In the genomic region with DNA sequence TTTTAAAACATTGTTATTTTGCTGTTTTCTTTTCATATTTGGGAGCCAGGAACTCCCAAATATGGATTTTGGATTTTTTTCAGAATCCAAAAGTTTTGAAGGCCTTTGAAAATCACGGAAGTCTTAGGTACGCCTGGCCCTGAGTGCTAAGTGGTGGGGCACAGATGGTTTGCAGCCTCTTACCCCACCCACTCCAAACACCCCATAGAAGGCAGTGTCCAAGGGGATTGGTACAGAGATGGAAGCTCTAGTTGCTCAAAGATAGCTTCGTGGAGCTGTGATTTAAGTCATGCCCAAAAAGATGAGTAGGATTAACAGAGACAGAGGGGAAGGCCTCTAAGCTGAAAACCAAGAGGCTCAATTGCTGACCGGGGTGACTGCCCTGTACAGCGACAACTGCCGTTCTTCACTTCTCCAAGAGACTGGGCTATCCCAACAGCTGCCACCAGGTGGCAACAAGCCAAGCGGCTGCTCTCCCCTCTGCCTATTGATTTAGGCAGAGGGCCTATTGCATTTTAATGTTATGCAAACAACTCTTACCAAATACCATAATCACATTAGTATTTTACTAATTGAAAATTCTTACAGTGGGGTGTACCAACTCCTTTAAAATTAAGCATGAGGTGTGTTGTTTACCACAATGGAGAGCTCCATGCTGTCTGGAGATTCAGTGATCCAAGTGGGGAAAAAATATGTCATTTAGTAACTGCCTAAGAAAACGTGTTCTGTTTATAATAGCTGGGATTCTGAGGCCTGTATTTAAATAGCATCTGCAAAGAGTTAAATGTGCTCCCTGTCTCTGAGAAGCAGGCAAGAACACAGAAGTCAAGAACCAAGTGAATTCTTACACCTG, we compare ENCODE assay signal across 8 cellular contexts.
DNase-seq lines count a peak whose midpoint lies in the region; ATAC-seq, FAIRE-seq and TF ChIP-seq lines count a peak whose summit lies in the region.

No MANE protein-coding gene starts in this region.

- H3K9me3 ChIP-seq in keratinocyte (ENCODE audit: control insufficient read depth, low read depth, low read length): no peaks in the 10 kb centered on the region

- TF ChIP-seq POLR2A in H54 (IDR thresholded peaks at IDR 0.05; ENCODE audit: low read depth, low read length): no peak

- H3K27me3 ChIP-seq in BJ (ENCODE audit: control insufficient read depth, insufficient read depth, low read length): no peaks in the 10 kb centered on the region
- no peaks in the 10 kb centered on the region for H3K27me3 ChIP-seq in keratinocyte (ENCODE audit: control insufficient read depth, extremely low read depth, insufficient read depth, low read length)

- FAIRE-seq in H54 (lab: Jason Lieb, UNC) (no peak), keratinocyte (lab: Jason Lieb, UNC) (peak; percentile 71)

- no peaks in the 10 kb centered on the region for H4K20me1 ChIP-seq in keratinocyte (ENCODE audit: control insufficient read depth, extremely low read depth, insufficient read depth, low read length)

- no peaks in the 10 kb centered on the region for H3K9me1 ChIP-seq in keratinocyte (ENCODE audit: control insufficient read depth, extremely low read depth, insufficient read depth, low read length)

- no peaks in the 10 kb centered on the region for H3K36me3 ChIP-seq in BJ (ENCODE audit: control insufficient read depth, insufficient read depth, low read length)
- peaks cover 0 to 1% of the 10 kb centered on the region in 2 experiments for H3K36me3 ChIP-seq in keratinocyte (ENCODE audit: control insufficient read depth in 2 of 2, extremely low read depth in 1 of 2, insufficient read depth in 2 of 2, low read length in 2 of 2)

- H3K4me1 ChIP-seq in keratinocyte (ENCODE audit: control insufficient read depth, extremely low read depth, insufficient read depth, low read length): peaks cover 3% of the 10 kb centered on the region

- no peak for ATAC-seq in GM18870 (IDR thresholded peaks at IDR 0.05; ENCODE audit: unreplicated experiment)

- POLR2A ChIA-PET in BJ (lab: Charles Lee): interaction anchor here (0.6 kb wide), 1 partner anchor 283 kb away, joined by 3 read pairs; no protein-coding TSS in a partner anchor

- no peak overlapping the region for H3K27ac ChIP-seq in keratinocyte (ENCODE audit: control insufficient read depth, insufficient read depth, low read length)

- H3K4me3 ChIP-seq in BJ (ENCODE audit: low read depth, low read length) (no peak overlapping the region), cardiac fibroblast (replicated peaks in 1 of 2; ENCODE audit: low read depth in 2 of 2, low read length in 2 of 2) (no peak overlapping the region), keratinocyte (ENCODE audit: control insufficient read depth in 2 of 3, extremely low read depth in 1 of 3, insufficient read depth in 2 of 3, low read depth in 1 of 3, low read length in 3 of 3) (no peak overlapping the region)

- no peaks in the 10 kb centered on the region for H3K79me2 ChIP-seq in keratinocyte (ENCODE audit: control insufficient read depth, insufficient read depth, low read length)

- no peak overlapping the region for H2AFZ ChIP-seq in keratinocyte (ENCODE audit: control insufficient read depth, low read length)

- TF ChIP-seq CTCF in BJ (IDR thresholded peaks at IDR 0.05; ENCODE audit: insufficient read depth, low read depth, low read length) (peak; percentile 92), cardiac fibroblast (IDR thresholded peaks at IDR 0.05; ENCODE audit: low read depth, low read length) (peak; percentile 95), keratinocyte (optimal IDR thresholded peaks at IDR 0.05 in 1 of 3, IDR thresholded peaks at IDR 0.05 in 1 of 3, conservative IDR thresholded peaks at IDR 0.05 in 1 of 3; ENCODE audit: extremely low read depth in 1 of 3, insufficient read depth in 2 of 3, low read length in 3 of 3) (peak; percentile 84 to 93 (median 91))

- H3K9ac ChIP-seq in keratinocyte (ENCODE audit: control insufficient read depth, extremely low read depth, insufficient read depth, low read length): no peak overlapping the region

- CTCF ChIA-PET in BJ (lab: Yijun Ruan, JAX): interaction anchor here (0.7 to 4.1 kb wide), 26 partner anchors 9 to 511 kb away, joined by 3 to 54 read pairs (median 5); a partner anchor contains a TSS

- DNase-seq in BJ (ENCODE audit: low read depth): no peak
- peak; percentile 23 for DNase-seq in H54 (ENCODE audit: insufficient read length, low spot score)
- peak; percentile 70 for DNase-seq in NCI-H2227 (lab: John Stamatoyannopoulos, UW; ENCODE audit: unreplicated experiment)
- peak; percentile 61 to 81 (median 73) for DNase-seq in activated CD4-positive, CD25-positive, alpha-beta regulatory T cell (lab: John Stamatoyannopoulos, UW)
- peak; percentile 70 to 77 for DNase-seq in cardiac fibroblast (ENCODE audit: low read depth in 2 of 2)
- peak; percentile 15 for DNase-seq in keratinocyte (ENCODE audit: low read depth, low spot score)
- peak; percentile 78 for DNase-seq in stimulated activated CD4-positive, alpha-beta T cell treated with anti-CD3 and anti-CD28 coated beads, Interleukin-1b, Interleukin-23, amount 100 ng/mL, for 48 hours

- H3K4me2 ChIP-seq in keratinocyte (ENCODE audit: control insufficient read depth, extremely low read depth, insufficient read depth, low read depth, low read length): no peak overlapping the region

- dilution Hi-C loops in keratinocyte (cut with MboI; ENCODE audit: extremely low pct_ligation_motif_present, low sequenced_read_pairs): no loop called here
